10 cellular contexts compared by ENCODE assay signal in the genomic region with DNA sequence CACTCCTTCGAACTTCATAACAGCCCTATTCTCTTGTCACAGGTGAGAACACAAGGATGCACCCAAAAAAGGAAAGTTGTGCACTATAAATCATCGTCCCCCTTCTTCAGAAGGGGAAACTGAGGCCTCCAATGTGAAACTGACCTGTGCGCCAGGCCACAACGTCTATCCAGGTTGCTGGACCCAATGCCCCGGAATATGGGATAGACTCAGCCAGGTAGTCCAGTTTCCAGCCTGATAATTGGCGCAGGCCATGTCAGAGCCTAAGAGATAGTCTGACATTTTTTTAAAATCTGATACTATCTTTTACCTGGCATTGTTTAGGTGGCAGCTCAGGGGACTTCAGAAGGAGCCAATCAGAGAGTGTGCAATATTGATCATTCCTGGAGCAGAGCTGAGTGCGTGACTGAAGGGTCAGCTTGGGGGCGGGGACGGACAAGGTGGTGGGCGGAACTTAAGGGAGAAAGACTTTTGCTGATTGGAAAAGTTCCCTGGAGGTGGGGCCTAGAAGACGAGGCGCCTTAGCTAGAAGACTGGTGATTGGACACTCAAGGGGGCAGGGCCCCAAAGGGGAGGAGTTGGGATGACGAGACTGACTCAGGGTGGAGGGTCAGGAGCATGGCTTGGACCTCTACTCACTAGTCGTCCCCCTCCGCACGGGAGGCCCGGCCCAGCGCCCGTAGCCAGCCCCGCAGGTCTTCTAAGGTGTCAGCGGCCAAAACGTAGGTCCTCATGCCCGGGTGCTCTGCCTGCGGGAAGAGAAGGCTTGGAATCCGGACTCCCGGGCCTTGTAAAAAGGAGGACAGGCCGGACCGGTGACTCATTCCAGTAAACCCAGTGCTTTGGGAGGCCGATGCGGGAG. TPM values are rescaled to one million over a fixed set of nuclear protein-coding genes. Genes with fewer than 3 reads are reported as not detected.
DNase-seq lines count a peak whose midpoint lies in the region; ATAC-seq, FAIRE-seq and TF ChIP-seq lines count a peak whose summit lies in the region.
"Had no signal": no experiment of that assay in that cellular context is flagged by ENCODE, and none has a peak within 500 bp of the region (broad histone marks: within the 10 kb centered on the region; RNA-seq: fewer than 3 reads in every experiment).

No MANE protein-coding gene starts in this region.

- no peak for TF ChIP-seq POLR2A in HCT116 (IDR thresholded peaks at IDR 0.05; ENCODE audit: borderline replicate concordance, extremely low read depth, insufficient read depth, insufficient read length)

- RAD21 ChIA-PET in HCT116 (lab: Charles Lee; ENCODE audit: low non-redundant PET in 1 of 2, low total read pairs in 2 of 2, uncharacterized antibody in 2 of 2, unreplicated experiment in 2 of 2) = no interaction called here

- H3K36me3 Mint-ChIP-seq in central memory CD8-positive, alpha-beta T cell (ENCODE audit: insufficient read depth) = no peaks in the 10 kb centered on the region
- peaks cover 15% of the 10 kb centered on the region for H3K36me3 Mint-ChIP-seq in neural crest cell (ENCODE audit: low read depth)

- peak; percentile 67 for ATAC-seq in HCT116
- no peak for ATAC-seq in central memory CD8-positive, alpha-beta T cell (replicated peaks; ENCODE audit: extremely low read depth, poor library complexity, severe bottlenecking)

- peak overlapping the region; percentile 90 for H3K27ac Mint-ChIP-seq in central memory CD8-positive, alpha-beta T cell (ENCODE audit: low read depth)
- peak overlapping the region; percentile 71 for H3K27ac Mint-ChIP-seq in neural crest cell (ENCODE audit: unreplicated experiment)

- no peak for TF ChIP-seq RAD21 in HCT116 (IDR thresholded peaks at IDR 0.05; ENCODE audit: low read depth)

- no peak overlapping the region for H3K4me2 ChIP-seq in HCT116 (ENCODE audit: low read length)
- no peak overlapping the region for H3K4me2 ChIP-seq in smooth muscle cell

- H3K27me3 ChIP-seq in HCT116 (ENCODE audit: insufficient read depth, low read length) = no peaks in the 10 kb centered on the region
- no peaks in the 10 kb centered on the region for H3K27me3 ChIP-seq in smooth muscle cell (ENCODE audit: low read depth)

- no TSS peak for BruUV-seq in HCT116 (replicated peaks; lab: Mats Ljungman, UMichigan)

- no peaks in the 10 kb centered on the region for H3K27me3 Mint-ChIP-seq in central memory CD8-positive, alpha-beta T cell
- H3K27me3 Mint-ChIP-seq in neural crest cell (ENCODE audit: low read depth) = no peaks in the 10 kb centered on the region

- WGBS in smooth muscle cell (ENCODE audit: low lambda C conversion rate) = 90% methylated on average over 30 of the region's 30 CpGs

- H4K20me1 ChIP-seq in HCT116 (ENCODE audit: insufficient read depth) = no peaks in the 10 kb centered on the region
- no peaks in the 10 kb centered on the region for H4K20me1 ChIP-seq in smooth muscle cell (ENCODE audit: low read depth)

- H3K4me1 ChIP-seq in HCT116 (ENCODE audit: control insufficient read depth in 1 of 2, insufficient read depth in 2 of 2, low read length in 2 of 2) = peaks cover 0 to 5% of the 10 kb centered on the region in 2 experiments; a peak in 1 of 4 replicates
- peaks cover 4% of the 10 kb centered on the region for H3K4me1 ChIP-seq in smooth muscle cell (ENCODE audit: low read depth)
- no peaks in the 10 kb centered on the region for H3K4me1 ChIP-seq in kidney (ENCODE audit: control insufficient read depth in 1 of 2, insufficient read depth in 1 of 2, low read depth in 1 of 2, low read length in 2 of 2)

- H3K27ac ChIP-seq in HCT116 (ENCODE audit: low read depth, low read length) = no peak overlapping the region
- H3K27ac ChIP-seq in smooth muscle cell (ENCODE audit: low read depth) = no peak overlapping the region
- H3K27ac ChIP-seq in kidney (ENCODE audit: low read depth in 2 of 2, low read length in 2 of 2) = no peak overlapping the region

- no peak overlapping the region for H3K4me3 ChIP-seq in GM12865 (ENCODE audit: low read depth, low read length)
- no peak overlapping the region for H3K4me3 ChIP-seq in HCT116 (replicated peaks in 1 of 2; ENCODE audit: low read depth in 1 of 2, low read length in 2 of 2)
- H3K4me3 ChIP-seq in smooth muscle cell = no peak overlapping the region
- no peak overlapping the region for H3K4me3 ChIP-seq in kidney (ENCODE audit: low read length in 2 of 2)

- H3K36me3 ChIP-seq in HCT116 (ENCODE audit: control insufficient read depth in 1 of 2, insufficient read depth in 2 of 2, low read length in 2 of 2) = no peaks in the 10 kb centered on the region
- no peaks in the 10 kb centered on the region for H3K36me3 ChIP-seq in smooth muscle cell (ENCODE audit: low read depth)
- H3K36me3 ChIP-seq in kidney (ENCODE audit: control insufficient read depth in 1 of 2, insufficient read depth in 2 of 2, low read length in 2 of 2) = no peaks in the 10 kb centered on the region

- no peak overlapping the region for H2AFZ ChIP-seq in HCT116 (ENCODE audit: low read depth, low read length, poor library complexity, severe bottlenecking)
- H2AFZ ChIP-seq in smooth muscle cell (ENCODE audit: low read depth) = no peak overlapping the region

- FAIRE-seq in kidney (lab: Jason Lieb, UNC) = no peak

- H3K9ac ChIP-seq in HCT116 (ENCODE audit: low read length) (no peak overlapping the region), smooth muscle cell (ENCODE audit: low read depth) (no peak overlapping the region), kidney (ENCODE audit: low read length in 2 of 2) (no peak overlapping the region)

- TF ChIP-seq CTCF in GM12865 (IDR thresholded peaks at IDR 0.05; ENCODE audit: insufficient read depth, low read depth, low read length, missing control alignments) (no peak), HCT116 (IDR thresholded peaks at IDR 0.05 in 2 of 3, conservative IDR thresholded peaks at IDR 0.05 in 1 of 3; ENCODE audit: borderline replicate concordance in 1 of 3, insufficient read depth in 1 of 3, low read depth in 2 of 3, low read length in 2 of 3) (no peak), neural crest cell (conservative IDR thresholded peaks at IDR 0.05) (no peak), smooth muscle cell (IDR thresholded peaks at IDR 0.05; ENCODE audit: borderline replicate concordance, insufficient read depth, poor library complexity, severe bottlenecking) (no peak), kidney (IDR thresholded peaks at IDR 0.05; ENCODE audit: borderline replicate concordance, extremely low read depth, insufficient read depth) (no peak)

- no peaks in the 10 kb centered on the region for H3K9me2 ChIP-seq in HCT116 (ENCODE audit: insufficient read depth)

- intact Hi-C loops in HCT116 (cut with micrococcal nuclease) (no loop called here), kidney (cut with DNase I) (no loop called here)

- H3K9me3 Mint-ChIP-seq in central memory CD8-positive, alpha-beta T cell = no peaks in the 10 kb centered on the region
- no peaks in the 10 kb centered on the region for H3K9me3 Mint-ChIP-seq in neural crest cell

- H3F3A ChIP-seq in smooth muscle cell (ENCODE audit: low read depth) = no peaks in the 10 kb centered on the region

- peak overlapping the region; percentile 86 for H3K4me3 Mint-ChIP-seq in central memory CD8-positive, alpha-beta T cell
- peak overlapping the region; percentile 45 for H3K4me3 Mint-ChIP-seq in neural crest cell

- H3K79me2 ChIP-seq in HCT116 (ENCODE audit: insufficient read depth, low read length) = no peaks in the 10 kb centered on the region
- no peaks in the 10 kb centered on the region for H3K79me2 ChIP-seq in smooth muscle cell (ENCODE audit: low read depth)

- POLR2A ChIA-PET in HCT116 (lab: Charles Lee) = interaction anchor here (1.1 kb wide), 1 partner anchor 12 kb away, joined by 8 read pairs; a partner anchor contains a TSS

- CTCF ChIA-PET in HCT116 (lab: Charles Lee) = interaction anchor here (1.1 kb wide), 1 partner anchor 17 kb away, joined by 4 read pairs; no protein-coding TSS in a partner anchor

- DNase-seq in GM12865 (ENCODE audit: low read depth) (peak; percentile 59), HCT116 (ENCODE audit: low read depth, low spot score) (no peak), neural crest cell (ENCODE audit: low read depth, low spot score) (no peak), smooth muscle cell (lab: John Stamatoyannopoulos, UW; ENCODE audit: unreplicated experiment) (no peak), SIG-M5 (lab: John Stamatoyannopoulos, UW) (no peak), kidney (no peak), NOMO-1 (lab: John Stamatoyannopoulos, UW; ENCODE audit: unreplicated experiment in 2 of 2) (no peak)
- no peak for DNase-seq in central memory CD8-positive, alpha-beta T cell (ENCODE audit: low spot score in 2 of 2)
- DNase-seq: kidney glomerular epithelial cell, NCI-H510A had no signal

- H3K9me3 ChIP-seq in HCT116 (ENCODE audit: control insufficient read depth in 1 of 2, insufficient read depth in 1 of 2, low read depth in 1 of 2, low read length in 2 of 2) (no peaks in the 10 kb centered on the region), smooth muscle cell (replicated peaks; ENCODE audit: low read depth) (no peaks in the 10 kb centered on the region), kidney (ENCODE audit: control insufficient read depth in 1 of 2, low read length in 2 of 2) (no peaks in the 10 kb centered on the region)

- H3K4me1 Mint-ChIP-seq in central memory CD8-positive, alpha-beta T cell = peaks cover 10% of the 10 kb centered on the region
- H3K4me1 Mint-ChIP-seq in neural crest cell = peaks cover 39% of the 10 kb centered on the region

RNA-seq across cellular contexts. Expression of a gene that starts 8.5 kb away (rescaled TPM):
- total RNA-seq in HCT116 (2021; ENCODE audit: unreplicated experiment) (20.4 TPM), neural crest cell (38.1 and 41.8 TPM in 2 replicates), smooth muscle cell (2.6 and 4.4 TPM in 2 replicates), kidney (79.1 TPM)
- polyA plus RNA-seq in HCT116 (2012) = 14.2 and 14.7 TPM in 2 replicates
- polyA plus RNA-seq in smooth muscle cell (32.6 and 39.2 TPM in 2 replicates), kidney (ENCODE audit: insufficient read depth, low read depth, low replicate concordance) (22.9 TPM)

RNA-seq across cellular contexts. Expression of a gene that starts 12.3 kb away (rescaled TPM):
- 50.3 TPM for total RNA-seq in HCT116 (2021; ENCODE audit: unreplicated experiment)
- polyA plus RNA-seq in HCT116 (2012) = 105 and 164 TPM in 2 replicates
- 27.5 and 27.8 TPM in 2 replicates for total RNA-seq in neural crest cell
- total RNA-seq in smooth muscle cell = 88.5 and 99.3 TPM in 2 replicates
- polyA plus RNA-seq in smooth muscle cell = 339 and 357 TPM in 2 replicates
- 45.1 TPM for total RNA-seq in kidney
- polyA plus RNA-seq in kidney (ENCODE audit: insufficient read depth, low read depth, low replicate concordance) = 24.7 TPM

RNA-seq across cellular contexts. Expression of a gene that starts 23.7 kb away (rescaled TPM):
- 3.9 TPM for total RNA-seq in HCT116 (2021; ENCODE audit: unreplicated experiment)
- 2.6 and 3.8 TPM in 2 replicates for polyA plus RNA-seq in HCT116 (2012)
- 4.2 and 6.6 TPM in 2 replicates for total RNA-seq in neural crest cell
- 14.8 and 19.3 TPM in 2 replicates for total RNA-seq in smooth muscle cell
- polyA plus RNA-seq in smooth muscle cell = 16.4 and 16.9 TPM in 2 replicates
- total RNA-seq in kidney = 5.2 TPM
- 141 TPM for polyA plus RNA-seq in kidney (ENCODE audit: insufficient read depth, low read depth, low replicate concordance)

RNA-seq across cellular contexts. Expression of a gene that starts 38.6 kb away (rescaled TPM):
- total RNA-seq in HCT116 (2021; ENCODE audit: unreplicated experiment) (not detected), neural crest cell (not detected in 2 replicates), smooth muscle cell (0.18 TPM in 1 of 2 replicates, not detected in the other), kidney (not detected)
- polyA plus RNA-seq in HCT116 (2012) = 0.04 and 0.10 TPM in 2 replicates
- polyA plus RNA-seq in smooth muscle cell (1.2 and 1.8 TPM in 2 replicates), kidney (ENCODE audit: insufficient read depth, low read depth, low replicate concordance) (not detected)

RNA-seq across cellular contexts. Expression of a gene that starts 40.2 kb away (rescaled TPM):
- 88.8 TPM for total RNA-seq in HCT116 (2021; ENCODE audit: unreplicated experiment)
- 109 and 113 TPM in 2 replicates for polyA plus RNA-seq in HCT116 (2012)
- 102 and 108 TPM in 2 replicates for total RNA-seq in neural crest cell
- 146 and 221 TPM in 2 replicates for total RNA-seq in smooth muscle cell
- 292 and 329 TPM in 2 replicates for polyA plus RNA-seq in smooth muscle cell
- total RNA-seq in kidney = 265 TPM
- 503 TPM for polyA plus RNA-seq in kidney (ENCODE audit: insufficient read depth, low read depth, low replicate concordance)
